Comparison of ENCODE assay signal across 8 cellular contexts in genomic region chr14:90383126-90383730, GRCh38. TPM values are rescaled to one million over a fixed set of nuclear protein-coding genes. Genes with fewer than 3 reads are reported as not detected.
DNase-seq lines count a peak whose midpoint lies in the region; ATAC-seq and TF ChIP-seq lines count a peak whose summit lies in the region.

No MANE protein-coding gene starts in this region.

- ATAC-seq in GM19397 (IDR thresholded peaks at IDR 0.05; ENCODE audit: unreplicated experiment) (peak; percentile 93), HG03571 (IDR thresholded peaks at IDR 0.05; ENCODE audit: unreplicated experiment) (peak; percentile 95)
- peak; percentile 89 for ATAC-seq in activated CD8-positive, alpha-beta T cell treated with anti-CD3 and anti-CD28 coated beads for 36 hours
- ATAC-seq in effector memory CD8-positive, alpha-beta T cell (replicated peaks), result peak; percentile 78

- DNase-seq in CD4-positive, alpha-beta memory T cell, result peak; percentile 96 to 98 (median 97)
- DNase-seq in NCI-H82 treated with DMSO at 0.1 percent for 48 hours (lab: John Stamatoyannopoulos, UW; ENCODE audit: unreplicated experiment), result peak; percentile 93
- DNase-seq in activated CD8-positive, alpha-beta T cell treated with anti-CD3 and anti-CD28 coated beads for 36 hours, result peak; percentile 99
- DNase-seq in effector memory CD8-positive, alpha-beta T cell, result peak; percentile 95 to 96 (median 96)
- peak; percentile 99 for DNase-seq in medulla oblongata (ENCODE audit: extremely low spot score)
- DNase-seq in stimulated activated CD8-positive, alpha-beta memory T cell treated with anti-CD3 and anti-CD28 coated beads, Interleukin-12 subunit alpha, Interleukin-12 subunit beta, amount 100 ng/mL, for 1 hour (ENCODE audit: low read depth), result peak; percentile 97

- H3K27me3 ChIP-seq in CD4-positive, alpha-beta memory T cell (ENCODE audit: insufficient read depth, low read length), result no peaks in the 10 kb centered on the region

- H3K27ac Mint-ChIP-seq in CD4-positive, alpha-beta memory T cell, result no peak overlapping the region
- no peak overlapping the region for H3K27ac Mint-ChIP-seq in activated CD8-positive, alpha-beta T cell treated with anti-CD3 and anti-CD28 coated beads for 36 hours
- H3K27ac Mint-ChIP-seq in effector memory CD8-positive, alpha-beta T cell, result no peak overlapping the region

- no peak for TF ChIP-seq CTCF in activated CD8-positive, alpha-beta T cell treated with anti-CD3 and anti-CD28 coated beads for 36 hours (IDR thresholded peaks at IDR 0.05)

- H3K4me3 ChIP-seq in CD4-positive, alpha-beta memory T cell (ENCODE audit: low read length in 2 of 2), result peak overlapping the region; percentile 86 to 95

- POLR2A ChIA-PET in CD4-positive, alpha-beta memory T cell (lab: Charles Lee; ENCODE audit: partially characterized antibody), result interaction anchor here (0.7 to 17.2 kb wide), 32 partner anchors 8 to 1739 kb away, joined by 3 to 1009 read pairs (median 4); partner anchors contain the start of genes CALM1, CPSF2, GPR68 and NDUFB1
- POLR2A ChIA-PET in activated CD8-positive, alpha-beta T cell treated with anti-CD3 and anti-CD28 coated beads for 36 hours (lab: Charles Lee), result interaction anchor here (0.6 to 12.5 kb wide), 22 partner anchors 9 to 677 kb away, joined by 3 to 365 read pairs (median 4); partner anchors contain the start of genes CALM1, NRDE2, RPS6KA5 and TDP1

- H3K4me1 ChIP-seq in CD4-positive, alpha-beta memory T cell (ENCODE audit: insufficient read depth, low read length), result peaks cover 31% of the 10 kb centered on the region

- H3K4me3 Mint-ChIP-seq in CD4-positive, alpha-beta memory T cell, result no peak overlapping the region
- no peak overlapping the region for H3K4me3 Mint-ChIP-seq in activated CD8-positive, alpha-beta T cell treated with anti-CD3 and anti-CD28 coated beads for 36 hours
- no peak overlapping the region for H3K4me3 Mint-ChIP-seq in effector memory CD8-positive, alpha-beta T cell

- H3K27me3 Mint-ChIP-seq in CD4-positive, alpha-beta memory T cell, result no peaks in the 10 kb centered on the region
- no peaks in the 10 kb centered on the region for H3K27me3 Mint-ChIP-seq in activated CD8-positive, alpha-beta T cell treated with anti-CD3 and anti-CD28 coated beads for 36 hours
- no peaks in the 10 kb centered on the region for H3K27me3 Mint-ChIP-seq in effector memory CD8-positive, alpha-beta T cell

- H3K9me3 ChIP-seq in CD4-positive, alpha-beta memory T cell (ENCODE audit: control insufficient read depth in 1 of 2, low read length in 2 of 2), result no peaks in the 10 kb centered on the region

- CTCF ChIA-PET in CD4-positive, alpha-beta memory T cell (lab: Charles Lee; ENCODE audit: partially characterized antibody), result interaction anchor here (1.0 to 9.7 kb wide), 5 partner anchors 10 to 376 kb away, joined by 3 to 119 read pairs (median 12); partner anchors contain the start of gene CALM1
- CTCF ChIA-PET in activated CD8-positive, alpha-beta T cell treated with anti-CD3 and anti-CD28 coated beads for 36 hours (lab: Charles Lee), result interaction anchor here (0.9 to 4.4 kb wide), 6 partner anchors 10 to 52 kb away, joined by 3 to 33 read pairs (median 4); partner anchors contain the start of genes CALM1 and NRDE2

- peaks cover 0 to 2% of the 10 kb centered on the region in 2 donors for H3K36me3 Mint-ChIP-seq in CD4-positive, alpha-beta memory T cell
- no peaks in the 10 kb centered on the region for H3K36me3 Mint-ChIP-seq in activated CD8-positive, alpha-beta T cell treated with anti-CD3 and anti-CD28 coated beads for 36 hours (ENCODE audit: low read depth)
- no peaks in the 10 kb centered on the region for H3K36me3 Mint-ChIP-seq in effector memory CD8-positive, alpha-beta T cell (ENCODE audit: insufficient read depth)

- H3K4me1 Mint-ChIP-seq in CD4-positive, alpha-beta memory T cell, result peaks cover 4 to 18% (median 9%) of the 10 kb centered on the region in 4 donors
- peaks cover 19% of the 10 kb centered on the region for H3K4me1 Mint-ChIP-seq in activated CD8-positive, alpha-beta T cell treated with anti-CD3 and anti-CD28 coated beads for 36 hours (ENCODE audit: low read depth)
- peaks cover 0 to 6% of the 10 kb centered on the region in 2 donors for H3K4me1 Mint-ChIP-seq in effector memory CD8-positive, alpha-beta T cell (ENCODE audit: low read depth in 2 of 2)

- intact Hi-C loops in CD4-positive, alpha-beta memory T cell (cut with micrococcal nuclease), result loop anchor here (1.0 to 10.0 kb wide), 7 partner anchors 14 to 1492 kb away; partner anchors contain the start of genes CALM1, EFCAB11, NRDE2 and PPP4R3A
- intact Hi-C loops in activated CD8-positive, alpha-beta T cell treated with anti-CD3 and anti-CD28 coated beads for 36 hours (cut with micrococcal nuclease), result loop anchor here (1.0 kb wide), 1 partner anchor 52 kb away; the partner anchor contains the start of gene NRDE2

- no peaks in the 10 kb centered on the region for H3K36me3 ChIP-seq in CD4-positive, alpha-beta memory T cell (ENCODE audit: insufficient read depth, low read length)

- peaks cover 0 to 2% (median 0%) of the 10 kb centered on the region in 8 donors for H3K9me3 Mint-ChIP-seq in CD4-positive, alpha-beta memory T cell
- H3K9me3 Mint-ChIP-seq in activated CD8-positive, alpha-beta T cell treated with anti-CD3 and anti-CD28 coated beads for 36 hours, result no peaks in the 10 kb centered on the region
- no peaks in the 10 kb centered on the region for H3K9me3 Mint-ChIP-seq in effector memory CD8-positive, alpha-beta T cell

- H3K27ac ChIP-seq in CD4-positive, alpha-beta memory T cell (ENCODE audit: low read depth, low read length), result peak overlapping the region; percentile 93

RNA-seq across cellular contexts. Expression of gene CALM1, which starts 13.6 kb away (rescaled TPM):
- 100 to 1,000 TPM; 693 to 698 TPM for total RNA-seq in CD4-positive, alpha-beta memory T cell
- polyA plus RNA-seq in CD4-positive, alpha-beta memory T cell, result 1,000 to 10,000 TPM; 2,724 to 3,289 TPM
- total RNA-seq in activated CD8-positive, alpha-beta T cell treated with anti-CD3 and anti-CD28 coated beads for 36 hours, result 100 to 1,000 TPM; 365 to 373 TPM

RNA-seq across cellular contexts. Expression of gene NRDE2, which starts 51.5 kb away (rescaled TPM):
- total RNA-seq in CD4-positive, alpha-beta memory T cell, result 10 to 100 TPM; 26.3 to 32.6 TPM
- polyA plus RNA-seq in CD4-positive, alpha-beta memory T cell, result 10 to 100 TPM in 1 of 2 donors, 1 to 10 TPM in 1; 4.4 to 10.7 TPM
- total RNA-seq in activated CD8-positive, alpha-beta T cell treated with anti-CD3 and anti-CD28 coated beads for 36 hours, result 10 to 100 TPM; 19.2 to 21.0 TPM

Comparison
In these comparisons a context has a peak if more than half of its experiments do, and no peak if none do; other contexts are left out.
1. Peak in every context shown above with its lines: DNase-seq, ATAC-seq, H3K4me3 ChIP-seq and H3K27ac ChIP-seq.